ENCODE assay signal across 8 cellular contexts in genomic region chrX:154378059-154378798, GRCh38. TPM values are rescaled to one million over a fixed set of nuclear protein-coding genes. Genes with fewer than 3 reads are reported as not detected.
DNase-seq lines count a peak whose midpoint lies in the region; ATAC-seq, FAIRE-seq and TF ChIP-seq lines count a peak whose summit lies in the region.

No MANE protein-coding gene starts in this region.

- CTCF ChIA-PET in HepG2 (lab: Yijun Ruan, JAX; ENCODE audit: low intra/inter-chr PET ratio, low total read pairs): no interaction called here

- no peak for FAIRE-seq in HepG2 (lab: Jason Lieb, UNC)

- H3K9me3 ChIP-seq in SJCRH30 (replicated peaks) (no peaks in the 10 kb centered on the region), HepG2 (ENCODE audit: low read length) (no peaks in the 10 kb centered on the region)

- DNase-seq in activated T-cell treated with anti-CD3 and anti-CD28 coated beads for 48 hours (ENCODE audit: low read depth): peak; percentile 30
- DNase-seq in activated T-cell treated with anti-CD3 and anti-CD28 coated beads for 4 hours: no peak
- peak; percentile 32 to 46 for DNase-seq in SJCRH30
- DNase-seq in cerebellum (ENCODE audit: low spot score): peak; percentile 89
- DNase-seq in HepG2 (ENCODE audit: low spot score): no peak
- DNase-seq in stimulated activated naive CD8-positive, alpha-beta T cell treated with anti-CD3 and anti-CD28 coated beads, Interleukin-15, amount 100 ng/mL, for 72 hours: no peak
- DNase-seq in AG08395 (ENCODE audit: low spot score): no peak

- no peak overlapping the region for H2AFZ ChIP-seq in HepG2 (ENCODE audit: low read length)

- peak overlapping the region; percentile 64 for H3K27ac ChIP-seq in SJCRH30
- H3K27ac ChIP-seq in HepG2 (ENCODE audit: extremely low read length, insufficient read depth, low read length): peak overlapping the region; percentile 76

- H3K27me3 ChIP-seq in SJCRH30 (no peaks in the 10 kb centered on the region), HepG2 (ENCODE audit: control insufficient read depth in 1 of 2, insufficient read depth in 2 of 2, low read length in 2 of 2) (no peaks in the 10 kb centered on the region)

- H3K79me2 ChIP-seq in HepG2 (ENCODE audit: insufficient read depth, low read length): peaks cover 8% of the 10 kb centered on the region

- H3K9me3 Mint-ChIP-seq in stimulated activated naive CD8-positive, alpha-beta T cell treated with anti-CD3 and anti-CD28 coated beads, Interleukin-15, amount 100 ng/mL, for 72 hours: no peaks in the 10 kb centered on the region

- no peak for TF ChIP-seq EP300 in HepG2 (IDR thresholded peaks at IDR 0.05; ENCODE audit: low read depth in 2 of 2, low read length in 2 of 2)
- no peak for TF ChIP-seq EP300 in HepG2 (CRISPR knock-in tag; IDR thresholded peaks at IDR 0.05; ENCODE audit: borderline replicate concordance)

- TF ChIP-seq CTCF in HepG2 (CRISPR knock-in tag; IDR thresholded peaks at IDR 0.05): no peak; the same call in 1 of the 2 replicates

- peaks cover 47% of the 10 kb centered on the region for H3K4me1 Mint-ChIP-seq in stimulated activated naive CD8-positive, alpha-beta T cell treated with anti-CD3 and anti-CD28 coated beads, Interleukin-15, amount 100 ng/mL, for 72 hours

- ATAC-seq in HG02981 (IDR thresholded peaks at IDR 0.05; ENCODE audit: unreplicated experiment) (peak; percentile 1), HepG2 (peak; percentile 7)
- ATAC-seq in stimulated activated naive CD8-positive, alpha-beta T cell treated with anti-CD3 and anti-CD28 coated beads, Interleukin-15, amount 100 ng/mL, for 72 hours: peak; percentile 16

- H4K20me1 ChIP-seq in HepG2 (ENCODE audit: insufficient read depth, low read length): no peaks in the 10 kb centered on the region

- no peaks in the 10 kb centered on the region for H3K27me3 Mint-ChIP-seq in stimulated activated naive CD8-positive, alpha-beta T cell treated with anti-CD3 and anti-CD28 coated beads, Interleukin-15, amount 100 ng/mL, for 72 hours

- in situ Hi-C loops in HepG2 (cut with HindIII; ENCODE audit: extremely low pct_ligation_motif_present, low pct_unique_long_range_greater_than_20kb): no loop called here

- no peak for TF ChIP-seq RAD21 in HepG2 (CRISPR knock-in tag; IDR thresholded peaks at IDR 0.05)

- peak overlapping the region; percentile 69 for H3K4me2 ChIP-seq in HepG2 (ENCODE audit: low read depth, low read length)

- peak overlapping the region; percentile 71 for H3K9ac ChIP-seq in HepG2 (ENCODE audit: insufficient read depth, low read depth, low read length)

- POLR2A ChIA-PET in HepG2 (lab: Yijun Ruan, JAX): interaction anchor here (1.0 to 1.3 kb wide), 5 partner anchors 7 to 164 kb away, joined by 3 to 11 read pairs (median 4); partner anchors contain the start of gene RPL10

- peak overlapping the region; percentile 78 to 90 for H3K4me3 Mint-ChIP-seq in stimulated activated naive CD8-positive, alpha-beta T cell treated with anti-CD3 and anti-CD28 coated beads, Interleukin-15, amount 100 ng/mL, for 72 hours

- peak in 1 of 2 experiments; percentile 47; a peak in 1 of 4 replicates for TF ChIP-seq POLR2A in HepG2 (IDR thresholded peaks at IDR 0.05; ENCODE audit: insufficient read depth in 1 of 2, low read depth in 2 of 2, low read length in 2 of 2)

- H3K27ac Mint-ChIP-seq in stimulated activated naive CD8-positive, alpha-beta T cell treated with anti-CD3 and anti-CD28 coated beads, Interleukin-15, amount 100 ng/mL, for 72 hours: peak overlapping the region; percentile 25 to 76

- intact Hi-C loops in HepG2 (cut with micrococcal nuclease; ENCODE audit: unreplicated experiment): no loop called here

- peaks cover 5% of the 10 kb centered on the region; the same call in 1 of the 2 replicates for H3K4me1 ChIP-seq in SJCRH30
- H3K4me1 ChIP-seq in HepG2 (ENCODE audit: insufficient read depth, low read length): peaks cover 38% of the 10 kb centered on the region

- H3K36me3 ChIP-seq in SJCRH30 (no peaks in the 10 kb centered on the region), HepG2 (replicated peaks in 1 of 2; ENCODE audit: control insufficient read depth in 1 of 2, insufficient read depth in 2 of 2, low read length in 2 of 2) (no peaks in the 10 kb centered on the region)

- TSS peak; percentile 71 for BruUV-seq in HepG2 (replicated peaks; lab: Mats Ljungman, UMichigan)

- no CpG with 5 or more reads among the region's 79 CpGs for WGBS in HepG2 (ENCODE audit: low lambda C conversion rate)

- H3K4me3 ChIP-seq in SJCRH30 (peak overlapping the region; percentile 65), HepG2 (replicated peaks in 1 of 3; ENCODE audit: insufficient read depth in 1 of 3, low read depth in 2 of 3, low read length in 3 of 3) (peak overlapping the region; percentile 30 to 66 (median 53); a peak in 5 of 6 replicates)

RNA-seq across cellular contexts. Expression of gene EMD, which starts 0.9 kb away (rescaled TPM):
- total RNA-seq in SJCRH30 (2014; rRNA removed; shearing (Covaris generic)): 40.1 and 41.3 TPM in 2 replicates
- total RNA-seq in cerebellum: 18.8 TPM
- 10.4 and 14.5 TPM in 2 replicates for total RNA-seq in HepG2 (2016; rRNA removed; fragmentation: Illumina TruSeq; extraction: Trizol)
- total RNA-seq in HepG2 (2016; cell fraction: cytosol; rRNA removed; fragmentation: Illumina TruSeq; extraction: Trizol; ENCODE audit: low read depth): 23.2 and 32.8 TPM in 2 replicates
- 8.8 and 14.4 TPM in 2 replicates for total RNA-seq in HepG2 (2016; cell fraction: insoluble cytoplasmic fraction; rRNA removed; fragmentation: Illumina TruSeq; extraction: Trizol)
- total RNA-seq in HepG2 (2016; cell fraction: membrane; rRNA removed; fragmentation: Illumina TruSeq; extraction: Trizol): 27.8 and 36.0 TPM in 2 replicates
- total RNA-seq in HepG2 (2016; cell fraction: nucleus; rRNA removed; fragmentation: Illumina TruSeq; extraction: Trizol): 9.2 and 9.7 TPM in 2 replicates
- 14.9 and 19.1 TPM in 2 replicates for polyA plus RNA-seq in HepG2 (2011; rRNA removed)
- 16.0 and 18.2 TPM in 2 replicates for polyA plus RNA-seq in HepG2 (2011; cell fraction: cytosol; rRNA removed)
- 49.8 and 50.2 TPM in 2 replicates for polyA plus RNA-seq in HepG2 (2011; cell fraction: nucleus; rRNA removed)
- 17.5 and 18.8 TPM in 2 replicates for polyA plus RNA-seq in HepG2 (2012)
- 74.7 and 108 TPM in 2 replicates for polyA plus RNA-seq in HepG2 (2016; cell fraction: cytosol; fragmentation: Illumina TruSeq; extraction: Trizol; ENCODE audit: low read depth)
- polyA plus RNA-seq in HepG2 (2016; cell fraction: insoluble cytoplasmic fraction; fragmentation: Illumina TruSeq; extraction: Trizol; ENCODE audit: low read depth): 25.4 and 35.1 TPM in 2 replicates
- 69.7 and 96.5 TPM in 2 replicates for polyA plus RNA-seq in HepG2 (2016; cell fraction: membrane; fragmentation: Illumina TruSeq; extraction: Trizol; ENCODE audit: low read depth)
- polyA plus RNA-seq in HepG2 (2016; cell fraction: nucleus; fragmentation: Illumina TruSeq; extraction: Trizol; ENCODE audit: insufficient read depth, low read depth): 38.7 and 39.0 TPM in 2 replicates
- 13.3 and 53.4 TPM in 2 replicates for polyA minus RNA-seq in HepG2 (2011; rRNA and poly(A)+ RNA removed; ENCODE audit: low replicate concordance)
- 9.3 and 9.9 TPM in 2 replicates for polyA minus RNA-seq in HepG2 (2011; cell fraction: cytosol; rRNA and poly(A)+ RNA removed)
- 6.2 and 7.2 TPM in 2 replicates for polyA minus RNA-seq in HepG2 (2011; cell fraction: nucleus; rRNA and poly(A)+ RNA removed)

RNA-seq across cellular contexts. Expression of gene FLNA, which starts 3.8 kb away (rescaled TPM):
- total RNA-seq in SJCRH30 (2014; rRNA removed; shearing (Covaris generic)): 142 and 173 TPM in 2 replicates
- total RNA-seq in cerebellum: 131 TPM
- total RNA-seq in HepG2 (2016; rRNA removed; fragmentation: Illumina TruSeq; extraction: Trizol): 119 and 174 TPM in 2 replicates
- total RNA-seq in HepG2 (2016; cell fraction: cytosol; rRNA removed; fragmentation: Illumina TruSeq; extraction: Trizol; ENCODE audit: low read depth): 13.2 and 13.4 TPM in 2 replicates
- 90.0 and 191 TPM in 2 replicates for total RNA-seq in HepG2 (2016; cell fraction: insoluble cytoplasmic fraction; rRNA removed; fragmentation: Illumina TruSeq; extraction: Trizol)
- total RNA-seq in HepG2 (2016; cell fraction: membrane; rRNA removed; fragmentation: Illumina TruSeq; extraction: Trizol): 36.3 and 36.5 TPM in 2 replicates
- total RNA-seq in HepG2 (2016; cell fraction: nucleus; rRNA removed; fragmentation: Illumina TruSeq; extraction: Trizol): 184 and 199 TPM in 2 replicates
- 83.4 and 117 TPM in 2 replicates for polyA plus RNA-seq in HepG2 (2011; rRNA removed)
- 51.4 and 75.1 TPM in 2 replicates for polyA plus RNA-seq in HepG2 (2011; cell fraction: cytosol; rRNA removed)
- polyA plus RNA-seq in HepG2 (2011; cell fraction: nucleus; rRNA removed): 546 and 648 TPM in 2 replicates
- polyA plus RNA-seq in HepG2 (2012): 102 and 157 TPM in 2 replicates
- 12.4 and 15.1 TPM in 2 replicates for polyA plus RNA-seq in HepG2 (2016; cell fraction: cytosol; fragmentation: Illumina TruSeq; extraction: Trizol; ENCODE audit: low read depth)
- polyA plus RNA-seq in HepG2 (2016; cell fraction: insoluble cytoplasmic fraction; fragmentation: Illumina TruSeq; extraction: Trizol; ENCODE audit: low read depth): 93.9 and 131 TPM in 2 replicates
- polyA plus RNA-seq in HepG2 (2016; cell fraction: membrane; fragmentation: Illumina TruSeq; extraction: Trizol; ENCODE audit: low read depth): 22.9 and 27.1 TPM in 2 replicates
- polyA plus RNA-seq in HepG2 (2016; cell fraction: nucleus; fragmentation: Illumina TruSeq; extraction: Trizol; ENCODE audit: insufficient read depth, low read depth): 309 and 326 TPM in 2 replicates
- 637 and 802 TPM in 2 replicates for polyA minus RNA-seq in HepG2 (2011; rRNA and poly(A)+ RNA removed; ENCODE audit: low replicate concordance)
- polyA minus RNA-seq in HepG2 (2011; cell fraction: cytosol; rRNA and poly(A)+ RNA removed): 304 and 314 TPM in 2 replicates
- 230 and 260 TPM in 2 replicates for polyA minus RNA-seq in HepG2 (2011; cell fraction: nucleus; rRNA and poly(A)+ RNA removed)

RNA-seq across cellular contexts. Expression of gene RPL10, which starts 19.9 kb away (rescaled TPM):
- 3,093 and 3,558 TPM in 2 replicates for total RNA-seq in SJCRH30 (2014; rRNA removed; shearing (Covaris generic))
- total RNA-seq in cerebellum (1,446 TPM), HepG2 (2016; rRNA removed; fragmentation: Illumina TruSeq; extraction: Trizol) (2,381 and 2,883 TPM in 2 replicates)
- total RNA-seq in HepG2 (2016; cell fraction: cytosol; rRNA removed; fragmentation: Illumina TruSeq; extraction: Trizol; ENCODE audit: low read depth): 2,845 and 3,163 TPM in 2 replicates
- total RNA-seq in HepG2 (2016; cell fraction: insoluble cytoplasmic fraction; rRNA removed; fragmentation: Illumina TruSeq; extraction: Trizol): 2,364 and 2,968 TPM in 2 replicates
- 6,021 and 6,074 TPM in 2 replicates for total RNA-seq in HepG2 (2016; cell fraction: membrane; rRNA removed; fragmentation: Illumina TruSeq; extraction: Trizol)
- total RNA-seq in HepG2 (2016; cell fraction: nucleus; rRNA removed; fragmentation: Illumina TruSeq; extraction: Trizol): 936 and 1,040 TPM in 2 replicates
- polyA plus RNA-seq in HepG2 (2011; rRNA removed): 4,713 and 5,167 TPM in 2 replicates
- 7,297 and 8,438 TPM in 2 replicates for polyA plus RNA-seq in HepG2 (2011; cell fraction: cytosol; rRNA removed)
- 1,715 and 1,756 TPM in 2 replicates for polyA plus RNA-seq in HepG2 (2011; cell fraction: nucleus; rRNA removed)
- 3,170 and 4,590 TPM in 2 replicates for polyA plus RNA-seq in HepG2 (2012)
- 5,111 and 5,676 TPM in 2 replicates for polyA plus RNA-seq in HepG2 (2016; cell fraction: cytosol; fragmentation: Illumina TruSeq; extraction: Trizol; ENCODE audit: low read depth)
- 3,496 and 3,549 TPM in 2 replicates for polyA plus RNA-seq in HepG2 (2016; cell fraction: insoluble cytoplasmic fraction; fragmentation: Illumina TruSeq; extraction: Trizol; ENCODE audit: low read depth)
- polyA plus RNA-seq in HepG2 (2016; cell fraction: membrane; fragmentation: Illumina TruSeq; extraction: Trizol; ENCODE audit: low read depth): 7,184 and 7,370 TPM in 2 replicates
- polyA plus RNA-seq in HepG2 (2016; cell fraction: nucleus; fragmentation: Illumina TruSeq; extraction: Trizol; ENCODE audit: insufficient read depth, low read depth): 1,977 and 1,989 TPM in 2 replicates
- 1,812 and 2,162 TPM in 2 replicates for polyA minus RNA-seq in HepG2 (2011; rRNA and poly(A)+ RNA removed; ENCODE audit: low replicate concordance)
- 929 and 970 TPM in 2 replicates for polyA minus RNA-seq in HepG2 (2011; cell fraction: cytosol; rRNA and poly(A)+ RNA removed)
- 272 and 332 TPM in 2 replicates for polyA minus RNA-seq in HepG2 (2011; cell fraction: nucleus; rRNA and poly(A)+ RNA removed)

RNA-seq across cellular contexts. Expression of gene DNASE1L1, which starts 30.8 kb away (rescaled TPM):
- total RNA-seq in SJCRH30 (2014; rRNA removed; shearing (Covaris generic)): 20.9 and 21.7 TPM in 2 replicates
- 5.1 TPM for total RNA-seq in cerebellum
- 4.6 and 4.7 TPM in 2 replicates for total RNA-seq in HepG2 (2016; rRNA removed; fragmentation: Illumina TruSeq; extraction: Trizol)
- 3.2 and 3.4 TPM in 2 replicates for total RNA-seq in HepG2 (2016; cell fraction: cytosol; rRNA removed; fragmentation: Illumina TruSeq; extraction: Trizol; ENCODE audit: low read depth)
- total RNA-seq in HepG2 (2016; cell fraction: insoluble cytoplasmic fraction; rRNA removed; fragmentation: Illumina TruSeq; extraction: Trizol): 3.9 and 5.0 TPM in 2 replicates
- 8.0 and 8.2 TPM in 2 replicates for total RNA-seq in HepG2 (2016; cell fraction: membrane; rRNA removed; fragmentation: Illumina TruSeq; extraction: Trizol)
- total RNA-seq in HepG2 (2016; cell fraction: nucleus; rRNA removed; fragmentation: Illumina TruSeq; extraction: Trizol): 5.1 and 5.8 TPM in 2 replicates
- 12.3 and 16.5 TPM in 2 replicates for polyA plus RNA-seq in HepG2 (2011; rRNA removed)
- 13.3 and 15.2 TPM in 2 replicates for polyA plus RNA-seq in HepG2 (2011; cell fraction: cytosol; rRNA removed)
- 17.5 and 18.0 TPM in 2 replicates for polyA plus RNA-seq in HepG2 (2011; cell fraction: nucleus; rRNA removed)
- 8.0 and 11.7 TPM in 2 replicates for polyA plus RNA-seq in HepG2 (2012)
- 4.0 and 4.8 TPM in 2 replicates for polyA plus RNA-seq in HepG2 (2016; cell fraction: cytosol; fragmentation: Illumina TruSeq; extraction: Trizol; ENCODE audit: low read depth)
- polyA plus RNA-seq in HepG2 (2016; cell fraction: insoluble cytoplasmic fraction; fragmentation: Illumina TruSeq; extraction: Trizol; ENCODE audit: low read depth): 4.8 and 4.9 TPM in 2 replicates
- 9.1 and 9.5 TPM in 2 replicates for polyA plus RNA-seq in HepG2 (2016; cell fraction: membrane; fragmentation: Illumina TruSeq; extraction: Trizol; ENCODE audit: low read depth)
- polyA plus RNA-seq in HepG2 (2016; cell fraction: nucleus; fragmentation: Illumina TruSeq; extraction: Trizol; ENCODE audit: insufficient read depth, low read depth): 5.5 and 8.8 TPM in 2 replicates
- polyA minus RNA-seq in HepG2 (2011; rRNA and poly(A)+ RNA removed; ENCODE audit: low replicate concordance): 24.1 and 42.4 TPM in 2 replicates
- 5.9 and 6.7 TPM in 2 replicates for polyA minus RNA-seq in HepG2 (2011; cell fraction: cytosol; rRNA and poly(A)+ RNA removed)
- polyA minus RNA-seq in HepG2 (2011; cell fraction: nucleus; rRNA and poly(A)+ RNA removed): 4.2 and 5.0 TPM in 2 replicates

RNA-seq across cellular contexts. Expression of gene TAFAZZIN, which starts 33.1 kb away (rescaled TPM):
- total RNA-seq in SJCRH30 (2014; rRNA removed; shearing (Covaris generic)): 8.1 and 12.1 TPM in 2 replicates
- 14.9 TPM for total RNA-seq in cerebellum
- 6.3 and 16.8 TPM in 2 replicates for total RNA-seq in HepG2 (2016; rRNA removed; fragmentation: Illumina TruSeq; extraction: Trizol)
- total RNA-seq in HepG2 (2016; cell fraction: cytosol; rRNA removed; fragmentation: Illumina TruSeq; extraction: Trizol; ENCODE audit: low read depth): 5.9 and 8.5 TPM in 2 replicates
- total RNA-seq in HepG2 (2016; cell fraction: insoluble cytoplasmic fraction; rRNA removed; fragmentation: Illumina TruSeq; extraction: Trizol): 4.8 and 17.3 TPM in 2 replicates
- total RNA-seq in HepG2 (2016; cell fraction: membrane; rRNA removed; fragmentation: Illumina TruSeq; extraction: Trizol): 5.5 and 6.3 TPM in 2 replicates
- 17.9 and 26.2 TPM in 2 replicates for total RNA-seq in HepG2 (2016; cell fraction: nucleus; rRNA removed; fragmentation: Illumina TruSeq; extraction: Trizol)
- polyA plus RNA-seq in HepG2 (2011; rRNA removed): 27.9 and 30.9 TPM in 2 replicates
- polyA plus RNA-seq in HepG2 (2011; cell fraction: cytosol; rRNA removed): 8.7 and 11.6 TPM in 2 replicates
- 281 and 287 TPM in 2 replicates for polyA plus RNA-seq in HepG2 (2011; cell fraction: nucleus; rRNA removed)
- 16.8 and 21.1 TPM in 2 replicates for polyA plus RNA-seq in HepG2 (2012)
- polyA plus RNA-seq in HepG2 (2016; cell fraction: cytosol; fragmentation: Illumina TruSeq; extraction: Trizol; ENCODE audit: low read depth): 2.5 and 2.9 TPM in 2 replicates
- polyA plus RNA-seq in HepG2 (2016; cell fraction: insoluble cytoplasmic fraction; fragmentation: Illumina TruSeq; extraction: Trizol; ENCODE audit: low read depth): 5.3 and 7.9 TPM in 2 replicates
- polyA plus RNA-seq in HepG2 (2016; cell fraction: membrane; fragmentation: Illumina TruSeq; extraction: Trizol; ENCODE audit: low read depth): 4.2 and 4.6 TPM in 2 replicates
- 70.8 TPM in 2 replicates for polyA plus RNA-seq in HepG2 (2016; cell fraction: nucleus; fragmentation: Illumina TruSeq; extraction: Trizol; ENCODE audit: insufficient read depth, low read depth)
- polyA minus RNA-seq in HepG2 (2011; rRNA and poly(A)+ RNA removed; ENCODE audit: low replicate concordance): 16.6 and 35.2 TPM in 2 replicates
- polyA minus RNA-seq in HepG2 (2011; cell fraction: cytosol; rRNA and poly(A)+ RNA removed): 7.0 and 7.2 TPM in 2 replicates
- 23.2 and 28.2 TPM in 2 replicates for polyA minus RNA-seq in HepG2 (2011; cell fraction: nucleus; rRNA and poly(A)+ RNA removed)

Comparison
In these comparisons a context has a peak if more than half of its experiments do, and no peak if none do; other contexts are left out.
1. DNase-seq: peak in activated T-cell treated with anti-CD3 and anti-CD28 coated beads for 48 hours (single experiment), SJCRH30 (2 of 2) and cerebellum (single experiment); none in activated T-cell treated with anti-CD3 and anti-CD28 coated beads for 4 hours (single experiment), HepG2 (single experiment), stimulated activated naive CD8-positive, alpha-beta T cell treated with anti-CD3 and anti-CD28 coated beads, Interleukin-15, amount 100 ng/mL, for 72 hours (0 of 2) and AG08395 (single experiment).
2. Peak in every context shown above with its lines, with median percentiles within 50 percentile points of each other: ATAC-seq.